ENCODE assay signal across 11 cellular contexts in the genomic region with DNA sequence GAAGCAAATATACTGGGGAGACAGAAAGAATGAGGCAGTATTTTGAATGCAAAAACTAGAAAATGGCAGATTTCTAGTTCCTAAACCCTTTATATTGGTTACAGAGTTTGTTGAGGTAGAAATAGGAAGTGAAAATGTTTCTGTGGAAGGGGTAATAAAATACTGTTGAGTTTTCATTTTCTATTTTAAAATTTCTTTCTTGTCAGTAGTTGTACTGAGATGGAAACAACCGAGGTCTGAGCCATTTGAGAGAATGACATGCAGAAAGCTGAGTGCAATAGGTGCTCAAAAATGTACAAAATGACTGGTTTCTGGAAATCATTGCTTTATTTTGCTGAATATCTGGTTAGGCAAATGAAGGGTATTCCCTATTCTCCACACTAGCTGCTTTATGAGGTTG.
DNase-seq lines count a peak whose midpoint lies in the region; ATAC-seq and TF ChIP-seq lines count a peak whose summit lies in the region.
"Had no signal": no experiment of that assay in that cellular context is flagged by ENCODE, and none has a peak within 500 bp of the region (broad histone marks: within the 10 kb centered on the region; RNA-seq: fewer than 3 reads in every experiment).

No MANE protein-coding gene starts in this region.

- POLR2A ChIA-PET in activated CD4-positive, alpha-beta memory T cell treated with anti-CD3 and anti-CD28 coated beads for 36 hours (lab: Charles Lee) = no interaction called here

- H3K27me3 ChIP-seq in OCI-LY3 (ENCODE audit: low read depth, low read length) = no peaks in the 10 kb centered on the region
- H3K27me3 ChIP-seq: Peyer's patch, tibial nerve had no signal

- H3K27ac ChIP-seq in OCI-LY3 (ENCODE audit: low read length) = peak overlapping the region; percentile 70
- H3K27ac ChIP-seq: Peyer's patch, tibial nerve had no signal

- H3K36me3 Mint-ChIP-seq in activated CD4-positive, alpha-beta memory T cell treated with anti-CD3 and anti-CD28 coated beads for 36 hours = no peaks in the 10 kb centered on the region

- DNase-seq in activated CD4-positive, alpha-beta memory T cell treated with anti-CD3 and anti-CD28 coated beads for 36 hours = no peak
- DNase-seq in NCI-H1417 (lab: John Stamatoyannopoulos, UW) (no peak), EL (no peak), SHP77 treated with DMSO at 0.1 percent for 48 hours (lab: John Stamatoyannopoulos, UW) (no peak)
- DNase-seq: NCI-H1694, Peyer's patch had no signal

- ATAC-seq in GM18873 (IDR thresholded peaks at IDR 0.05; ENCODE audit: low FRiP score, unreplicated experiment) = peak; percentile 92
- ATAC-seq in GM21576 (IDR thresholded peaks at IDR 0.05; ENCODE audit: unreplicated experiment) = peak; percentile 97
- ATAC-seq in HG03095 (IDR thresholded peaks at IDR 0.05; ENCODE audit: unreplicated experiment) = peak; percentile 99

- H3K9me3 Mint-ChIP-seq in activated CD4-positive, alpha-beta memory T cell treated with anti-CD3 and anti-CD28 coated beads for 36 hours = peaks cover 12% of the 10 kb centered on the region

- H3K4me3 ChIP-seq in OCI-LY3 (ENCODE audit: low read length) = peak overlapping the region; percentile 16
- H3K4me3 ChIP-seq: Peyer's patch, tibial nerve had no signal

- H3K36me3 ChIP-seq in OCI-LY3 (replicated peaks; ENCODE audit: low read depth, low read length) = no peaks in the 10 kb centered on the region
- H3K36me3 ChIP-seq: Peyer's patch, tibial nerve had no signal

- peaks cover 3% of the 10 kb centered on the region; the same call in 1 of the 2 replicates for H3K9me3 ChIP-seq in OCI-LY3 (ENCODE audit: insufficient read depth, low read length)
- H3K9me3 ChIP-seq: Peyer's patch, tibial nerve had no signal

- no peaks in the 10 kb centered on the region for H4K20me1 ChIP-seq in OCI-LY3 (ENCODE audit: insufficient read depth, low read length)

- intact Hi-C loops in activated CD4-positive, alpha-beta memory T cell treated with anti-CD3 and anti-CD28 coated beads for 36 hours (cut with micrococcal nuclease) = no loop called here

- CTCF ChIA-PET in activated CD4-positive, alpha-beta memory T cell treated with anti-CD3 and anti-CD28 coated beads for 36 hours (lab: Charles Lee) = no interaction called here

- TF ChIP-seq CTCF in OCI-LY3 (IDR thresholded peaks at IDR 0.05; ENCODE audit: low read depth, low read length) = no peak

- no peaks in the 10 kb centered on the region for H3K4me1 Mint-ChIP-seq in activated CD4-positive, alpha-beta memory T cell treated with anti-CD3 and anti-CD28 coated beads for 36 hours (ENCODE audit: low read depth)

- H3K4me3 Mint-ChIP-seq in activated CD4-positive, alpha-beta memory T cell treated with anti-CD3 and anti-CD28 coated beads for 36 hours = no peak overlapping the region

- H2AFZ ChIP-seq in OCI-LY3 (ENCODE audit: low read depth, low read length) = no peak overlapping the region

- H3K4me2 ChIP-seq in OCI-LY3 (ENCODE audit: low read length) = peak overlapping the region; percentile 55

- no peaks in the 10 kb centered on the region for H3K27me3 Mint-ChIP-seq in activated CD4-positive, alpha-beta memory T cell treated with anti-CD3 and anti-CD28 coated beads for 36 hours

- H3K9ac ChIP-seq in OCI-LY3 (ENCODE audit: low read length) = no peak overlapping the region

- H3K79me2 ChIP-seq in OCI-LY3 (ENCODE audit: low read length) = no peaks in the 10 kb centered on the region

- H3K4me1 ChIP-seq in OCI-LY3 (ENCODE audit: low read length) = peaks cover 27% of the 10 kb centered on the region
- H3K4me1 ChIP-seq: Peyer's patch, tibial nerve had no signal

- no peak overlapping the region for H3K27ac Mint-ChIP-seq in activated CD4-positive, alpha-beta memory T cell treated with anti-CD3 and anti-CD28 coated beads for 36 hours
